ENCODE assay signal across 1 cellular context in genomic region chr13:75549262-75550158, GRCh38.
TF ChIP-seq lines count a peak whose summit lies in the region.

Gene UCHL3, plus strand, starts transcription at chr13:75549791. Its CDS starts 30 bp downstream, at chr13:75549821.

TF ChIP-seq in HepG2, 621 proteins besides CTCF, POLR2A, EP300 and RAD21 (continued from another document and continues in another):
- TF ChIP-seq ATF6 (CRISPR knock-in tag; conservative IDR thresholded peaks at IDR 0.05) (no peak), ZNF619 (CRISPR knock-in tag; IDR thresholded peaks at IDR 0.05) (peak; percentile 85), KLF12 (CRISPR knock-in tag; IDR thresholded peaks at IDR 0.05; ENCODE audit: borderline replicate concordance) (0 out of 2 replicates have a peak, but pooled peaks have one; percentile 43), DNMT1 (CRISPR knock-in tag; IDR thresholded peaks at IDR 0.05) (0 out of 2 replicates have a peak, but pooled peaks have one; percentile 73), ZNF510 (CRISPR knock-in tag; IDR thresholded peaks at IDR 0.05; ENCODE audit: low read depth) (no peak), SALL2 (CRISPR knock-in tag; IDR thresholded peaks at IDR 0.05) (peak; percentile 46; the same call in 1 of the 2 replicates), MTA3 (CRISPR knock-in tag; IDR thresholded peaks at IDR 0.05) (no peak), ZFY (CRISPR knock-in tag; IDR thresholded peaks at IDR 0.05) (peak; percentile 72; the same call in 1 of the 2 replicates), ATRX (CRISPR knock-in tag; IDR thresholded peaks at IDR 0.05; ENCODE audit: borderline replicate concordance) (no peak), NFIB (CRISPR knock-in tag; IDR thresholded peaks at IDR 0.05; ENCODE audit: borderline replicate concordance) (no peak), YEATS2 (CRISPR knock-in tag; IDR thresholded peaks at IDR 0.05; ENCODE audit: borderline replicate concordance) (peak; percentile 81; the same call in 1 of the 2 replicates), MNT (IDR thresholded peaks at IDR 0.05) (peak; percentile 91), REPIN1 (CRISPR knock-in tag; IDR thresholded peaks at IDR 0.05; ENCODE audit: borderline replicate concordance, low read depth) (peak; percentile 67; the same call in 1 of the 2 replicates), BHLHE40 (IDR thresholded peaks at IDR 0.05; ENCODE audit: low read length) (peak; percentile 94), ZNF33A (CRISPR knock-in tag; IDR thresholded peaks at IDR 0.05; ENCODE audit: borderline replicate concordance) (no peak), POLR2AphosphoS2 (IDR thresholded peaks at IDR 0.05; ENCODE audit: low read depth, low read length) (no peak), ZBTB2 (CRISPR knock-in tag; IDR thresholded peaks at IDR 0.05; ENCODE audit: low read depth) (no peak), TFDP2 (CRISPR knock-in tag; IDR thresholded peaks at IDR 0.05) (peak; percentile 66; the same call in 1 of the 2 replicates), HCFC1 (IDR thresholded peaks at IDR 0.05; ENCODE audit: low read depth, low read length) (no peak), HOXD1 (CRISPR knock-in tag; IDR thresholded peaks at IDR 0.05) (peak; percentile 77; the same call in 1 of the 2 replicates), NAIF1 (CRISPR knock-in tag; IDR thresholded peaks at IDR 0.05; ENCODE audit: borderline replicate concordance) (no peak; the same call in 1 of the 2 replicates), HNF1A (IDR thresholded peaks at IDR 0.05; ENCODE audit: low read depth) (no peak), HNF1A (CRISPR knock-in tag; IDR thresholded peaks at IDR 0.05; ENCODE audit: borderline replicate concordance) (peak; percentile 13; the same call in 1 of the 2 replicates), AGO1 (IDR thresholded peaks at IDR 0.05; ENCODE audit: low read depth, low read length, poor library complexity, severe bottlenecking) (no peak), PPARG (CRISPR knock-in tag; conservative IDR thresholded peaks at IDR 0.05) (0 out of 2 replicates have a peak, but pooled peaks have one; percentile 33), ZNF101 (CRISPR knock-in tag; IDR thresholded peaks at IDR 0.05; ENCODE audit: borderline replicate concordance, low read depth) (no peak), ZSCAN9 (CRISPR knock-in tag; IDR thresholded peaks at IDR 0.05; ENCODE audit: borderline replicate concordance) (no peak; the same call in 1 of the 2 replicates), PHF21A (CRISPR knock-in tag; IDR thresholded peaks at IDR 0.05) (peak; percentile 23; the same call in 1 of the 2 replicates), ZNF329 (CRISPR knock-in tag; IDR thresholded peaks at IDR 0.05; ENCODE audit: low read depth) (peak; percentile 60; the same call in 1 of the 2 replicates), ZNF276 (CRISPR knock-in tag; IDR thresholded peaks at IDR 0.05; ENCODE audit: low read depth) (peak; percentile 52; the same call in 1 of the 2 replicates), ZNF577 (CRISPR knock-in tag; IDR thresholded peaks at IDR 0.05; ENCODE audit: borderline replicate concordance, low read depth) (no peak), RBM22 (optimal IDR thresholded peaks at IDR 0.05; ENCODE audit: low read length) (no peak), SIN3A (IDR thresholded peaks at IDR 0.05; ENCODE audit: borderline replicate concordance, low read depth, low read length) (no peak; the same call in none of the 2 replicates), POLR2AphosphoS5 (IDR thresholded peaks at IDR 0.05; ENCODE audit: low read depth, low read length) (peak; percentile 45), TAF15 (IDR thresholded peaks at IDR 0.05; ENCODE audit: low read depth, low read length, poor library complexity, severe bottlenecking) (no peak), KDM6A (CRISPR knock-in tag; IDR thresholded peaks at IDR 0.05; ENCODE audit: low read depth) (no peak), ZNF30 (CRISPR knock-in tag; IDR thresholded peaks at IDR 0.05) (no peak), SIX1 (CRISPR knock-in tag; IDR thresholded peaks at IDR 0.05; ENCODE audit: borderline replicate concordance) (no peak; the same call in 1 of the 2 replicates), ZNF691 (CRISPR knock-in tag; IDR thresholded peaks at IDR 0.05; ENCODE audit: borderline replicate concordance, low read depth) (peak; percentile 76; the same call in 1 of the 2 replicates), ATF3 (CRISPR knock-in tag; IDR thresholded peaks at IDR 0.05) (no peak; the same call in 1 of the 2 replicates), ZBTB21 (CRISPR knock-in tag; IDR thresholded peaks at IDR 0.05) (no peak), KMT2A (CRISPR knock-in tag; IDR thresholded peaks at IDR 0.05) (peak; percentile 84), PITX1 (CRISPR knock-in tag; IDR thresholded peaks at IDR 0.05) (no peak), CENPX (CRISPR knock-in tag; IDR thresholded peaks at IDR 0.05) (no peak), CREM (IDR thresholded peaks at IDR 0.05) (0 out of 2 replicates have a peak, but pooled peaks have one; percentile 30), CREM (CRISPR knock-in tag; IDR thresholded peaks at IDR 0.05) (no peak), THAP9 (CRISPR knock-in tag; IDR thresholded peaks at IDR 0.05; ENCODE audit: borderline replicate concordance) (peak; percentile 61; the same call in 1 of the 2 replicates)
